In genomic region chr7:30549933-30550493, GRCh38 we compare ENCODE assay signal across 13 cellular contexts. TPM values are rescaled to one million over a fixed set of nuclear protein-coding genes. Genes with fewer than 3 reads are reported as not detected.
A peak's percentile ranks its signal among the peaks of the same experiment; 100 is the strongest.
DNase-seq lines count a peak whose midpoint lies in the region; ATAC-seq and TF ChIP-seq lines count a peak whose summit lies in the region.
"Had no signal": no experiment of that assay in that cellular context is flagged by ENCODE, and none has a peak within 500 bp of the region (broad histone marks: within the 10 kb centered on the region; RNA-seq: fewer than 3 reads in every experiment).

No MANE protein-coding gene starts in this region.

- H3K27me3 ChIP-seq in GM23338 (ENCODE audit: insufficient read depth): no peaks in the 10 kb centered on the region
- H3K27me3 ChIP-seq in CD4-positive, alpha-beta T cell (ENCODE audit: control insufficient read depth, insufficient read depth, low read length): no peaks in the 10 kb centered on the region
- H3K27me3 ChIP-seq: neutrophil had no signal

- H3K9me3 ChIP-seq in CD4-positive, alpha-beta T cell (ENCODE audit: control insufficient read depth, low read length): no peaks in the 10 kb centered on the region
- H3K9me3 ChIP-seq: neutrophil, SK-N-SH had no signal

- no peak overlapping the region for H3K27ac ChIP-seq in GM23338 (ENCODE audit: low read depth)
- H3K27ac ChIP-seq in CD4-positive, alpha-beta T cell (ENCODE audit: low read depth, low read length): no peak overlapping the region

- TF ChIP-seq CTCF in GM23338 (conservative IDR thresholded peaks at IDR 0.05; ENCODE audit: low read depth in 2 of 2): no peak
- TF ChIP-seq CTCF in epithelial cell of esophagus (IDR thresholded peaks at IDR 0.05; ENCODE audit: insufficient read depth, low read depth, low read length, missing control alignments): no peak
- TF ChIP-seq CTCF in osteocyte (IDR thresholded peaks at IDR 0.05): no peak
- no peak for TF ChIP-seq CTCF in CD4-positive, alpha-beta T cell (IDR thresholded peaks at IDR 0.05)

- DNase-seq in GM23338 (ENCODE audit: low spot score): peak; percentile 21
- DNase-seq in OCI-M1 (lab: John Stamatoyannopoulos, UW): peak; percentile 58
- DNase-seq in epithelial cell of esophagus (ENCODE audit: low read depth): peak; percentile 81
- DNase-seq in osteocyte (ENCODE audit: extremely low spot score, unreplicated experiment): no peak
- no peak for DNase-seq in CD4-positive, alpha-beta T cell
- DNase-seq in cerebellar cortex (ENCODE audit: low spot score): no peak
- DNase-seq: activated CD4-positive, alpha-beta T cell treated with anti-CD3 and anti-CD28 coated beads, Interleukin-2, amount 50 U/mL, for 48 hours; NCI-H510A; SK-N-SH; stimulated activated CD4-positive, alpha-beta T cell treated with anti-CD3 and anti-CD28 coated beads, Interleukin-4, amount 100 ng/mL, for 1 hour had no signal

- POLR2A ChIA-PET in CD4-positive, alpha-beta T cell (lab: Charles Lee): interaction anchor here (1.4 kb wide), 1 partner anchor 44 kb away, joined by 3 read pairs; the partner anchor contains the start of gene GARS1

- H3K4me1 Mint-ChIP-seq in GM23338 (peaks cover 25% of the 10 kb centered on the region), osteocyte (ENCODE audit: unreplicated experiment) (peaks cover 33% of the 10 kb centered on the region)
- H3K4me1 Mint-ChIP-seq in CD4-positive, alpha-beta T cell (ENCODE audit: low read depth): peaks cover 5% of the 10 kb centered on the region

- H3K9me2 ChIP-seq in GM23338 (ENCODE audit: insufficient read depth): no peaks in the 10 kb centered on the region
- H3K9me2 ChIP-seq: SK-N-SH had no signal

- no peak overlapping the region for H3K27ac Mint-ChIP-seq in GM23338
- H3K27ac Mint-ChIP-seq in osteocyte (ENCODE audit: unreplicated experiment): peak overlapping the region; percentile 50
- H3K27ac Mint-ChIP-seq in CD4-positive, alpha-beta T cell: no peak overlapping the region

- no peak for ATAC-seq in GM23338
- ATAC-seq in CD4-positive, alpha-beta T cell (ENCODE audit: poor library complexity): no peak
- no peak for ATAC-seq in GM18517 (IDR thresholded peaks at IDR 0.05; ENCODE audit: unreplicated experiment)

- peaks cover 2% of the 10 kb centered on the region for H3K27me3 Mint-ChIP-seq in GM23338 (ENCODE audit: insufficient read depth, low read depth, poor library complexity)
- no peaks in the 10 kb centered on the region for H3K27me3 Mint-ChIP-seq in osteocyte (ENCODE audit: unreplicated experiment)
- no peaks in the 10 kb centered on the region for H3K27me3 Mint-ChIP-seq in CD4-positive, alpha-beta T cell
- H3K27me3 Mint-ChIP-seq: IgD-negative memory B cell had no signal

- no peaks in the 10 kb centered on the region; the same call in 1 of the 2 replicates for H4K20me1 ChIP-seq in GM23338 (replicated peaks; ENCODE audit: insufficient read depth)

- peaks cover 8% of the 10 kb centered on the region for H3K4me1 ChIP-seq in GM23338 (ENCODE audit: insufficient read depth)

- H3K4me3 ChIP-seq in GM23338 (no peak overlapping the region), epithelial cell of esophagus (ENCODE audit: low read length) (no peak overlapping the region)

- peaks cover 2% of the 10 kb centered on the region; the same call in 1 of the 3 replicates for H3K36me3 Mint-ChIP-seq in GM23338 (ENCODE audit: low read depth)
- H3K36me3 Mint-ChIP-seq in osteocyte (ENCODE audit: unreplicated experiment): peaks cover 8% of the 10 kb centered on the region
- peaks cover 39% of the 10 kb centered on the region for H3K36me3 Mint-ChIP-seq in CD4-positive, alpha-beta T cell (ENCODE audit: low read depth)

- H3K4me3 Mint-ChIP-seq in GM23338: no peak overlapping the region
- no peak overlapping the region for H3K4me3 Mint-ChIP-seq in osteocyte (ENCODE audit: unreplicated experiment)
- H3K4me3 Mint-ChIP-seq in CD4-positive, alpha-beta T cell: no peak overlapping the region
- H3K4me3 Mint-ChIP-seq: IgD-negative memory B cell had no signal

- CTCF ChIA-PET in CD4-positive, alpha-beta T cell (lab: Charles Lee): interaction anchor here (0.9 kb wide), 2 partner anchors 14 to 190 kb away, joined by 3 to 4 read pairs; no protein-coding TSS in a partner anchor

- H3K79me2 ChIP-seq in GM23338 (replicated peaks; ENCODE audit: insufficient read depth): no peaks in the 10 kb centered on the region

- H3K4me2 ChIP-seq in GM23338: no peak overlapping the region

- intact Hi-C loops in CD4-positive, alpha-beta T cell (cut with DNase I, micrococcal nuclease): loop anchor here in 1 of 2 experiments (1.0 kb wide), 1 partner anchor 190 kb away; no protein-coding TSS in a partner anchor

- no peak overlapping the region for H2AFZ ChIP-seq in GM23338

- H3K36me3 ChIP-seq in GM23338 (ENCODE audit: insufficient read depth): no peaks in the 10 kb centered on the region

- no peaks in the 10 kb centered on the region for H3K9me3 Mint-ChIP-seq in GM23338
- H3K9me3 Mint-ChIP-seq in osteocyte (ENCODE audit: unreplicated experiment): no peaks in the 10 kb centered on the region
- H3K9me3 Mint-ChIP-seq in CD4-positive, alpha-beta T cell: no peaks in the 10 kb centered on the region
- H3K9me3 Mint-ChIP-seq: IgD-negative memory B cell had no signal

- no peaks in the 10 kb centered on the region for H3F3A ChIP-seq in GM23338 (replicated peaks; ENCODE audit: low read depth)

TF ChIP-seq in GM23338, 12 proteins besides CTCF, POLR2A, EP300 and RAD21 (continues in another document):
- TF ChIP-seq CREB1 (CRISPR knock-in tag; IDR thresholded peaks at IDR 0.05; ENCODE audit: low read depth) (no peak), EZH2phosphoT487 (IDR thresholded peaks at IDR 0.05; ENCODE audit: unreplicated experiment) (no peak), POLR2AphosphoS5 (IDR thresholded peaks at IDR 0.05; ENCODE audit: low read depth) (no peak), ZNF331 (CRISPR knock-in tag; IDR thresholded peaks at IDR 0.05; ENCODE audit: low read depth) (no peak), ZNF462 (CRISPR knock-in tag; IDR thresholded peaks at IDR 0.05) (no peak)

RNA-seq across cellular contexts. Expression of gene GARS1, which starts 44.7 kb away (rescaled TPM):
- 241 and 271 TPM in 2 replicates for total RNA-seq in GM23338 (2014; rRNA removed; shearing (Covaris generic))
- 198 and 207 TPM in 2 replicates for polyA plus RNA-seq in GM23338 (2016; fragmentation: Nextera tagmentation; extraction: Ambion mirVana)
- total RNA-seq in osteocyte: 320 and 346 TPM in 2 replicates
- total RNA-seq in CD4-positive, alpha-beta T cell: 100 to 1,000 TPM; 127 to 132 TPM

RNA-seq across cellular contexts. Expression of gene GGCT, which starts 45.4 kb away (rescaled TPM):
- 104 and 113 TPM in 2 replicates for total RNA-seq in GM23338 (2014; rRNA removed; shearing (Covaris generic))
- 197 and 229 TPM in 2 replicates for polyA plus RNA-seq in GM23338 (2016; fragmentation: Nextera tagmentation; extraction: Ambion mirVana)
- 24.2 and 26.7 TPM in 2 replicates for total RNA-seq in osteocyte
- total RNA-seq in CD4-positive, alpha-beta T cell: 1 to 10 TPM; 6.3 to 6.6 TPM

Comparison
In these comparisons a context has a peak if more than half of its experiments do, and no peak if none do; other contexts are left out.
1. DNase-seq: peak in GM23338 (single experiment), OCI-M1 (single experiment) and epithelial cell of esophagus (single experiment); none in osteocyte (single experiment), CD4-positive, alpha-beta T cell (0 of 10) and cerebellar cortex (single experiment).